8 cellular contexts compared by ENCODE assay signal in the genomic region with DNA sequence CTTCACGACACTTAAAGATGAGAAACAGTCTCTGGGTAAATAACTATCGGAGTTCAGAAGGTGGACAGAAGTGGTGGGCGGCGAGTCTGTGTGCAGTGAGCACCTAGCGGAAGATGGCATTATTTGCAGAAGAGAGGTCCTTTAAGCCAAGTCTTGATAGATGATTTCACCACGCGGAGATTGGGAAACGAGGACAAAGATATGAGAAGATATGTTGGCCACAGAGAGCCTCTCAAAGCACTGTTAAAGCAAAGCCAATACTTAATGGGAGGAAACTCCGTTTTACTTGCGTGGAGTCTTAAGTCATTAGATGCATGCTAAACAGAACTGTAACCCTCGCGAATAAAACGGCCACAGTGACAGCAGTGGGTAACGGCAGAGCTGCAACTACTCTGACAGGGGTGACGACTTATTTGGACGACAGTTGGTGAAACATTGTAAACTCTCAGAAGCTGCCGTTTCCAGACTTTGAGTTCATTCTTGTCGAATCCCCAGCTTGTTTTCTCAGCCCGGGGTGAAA. TPM values are rescaled to one million over a fixed set of nuclear protein-coding genes. Genes with fewer than 3 reads are reported as not detected.
DNase-seq lines count a peak whose midpoint lies in the region; ATAC-seq and TF ChIP-seq lines count a peak whose summit lies in the region.

No MANE protein-coding gene starts in this region.

- H3K36me3 ChIP-seq in NT2/D1 (ENCODE audit: insufficient read depth, insufficient read length, low read length) (no peaks in the 10 kb centered on the region), gastroesophageal sphincter (no peaks in the 10 kb centered on the region), prostate gland (no peaks in the 10 kb centered on the region)

- no peak for TF ChIP-seq EP300 in gastroesophageal sphincter (IDR thresholded peaks at IDR 0.05)

- 1 to 2% methylated on average over 18 to 19 of the region's 19 CpGs for WGBS in gastroesophageal sphincter (ENCODE audit: low coverage in 1 of 2), 2 donors
- under 1% methylated on average over 19 of the region's 19 CpGs for WGBS in prostate gland

- peak in 1 of 4 experiments; percentile 13 for TF ChIP-seq CTCF in gastroesophageal sphincter (IDR thresholded peaks at IDR 0.05)
- TF ChIP-seq CTCF in prostate gland (IDR thresholded peaks at IDR 0.05), result peak in 1 of 4 experiments; percentile 18

- H3K9me3 Mint-ChIP-seq in activated T-helper 1 cell treated with anti-CD3 and anti-CD28 coated beads, Interleukin-12 subunit alpha, Interleukin-12 subunit beta, Interleukin-2, Interleukin-4 antibody, amounts not matched to agents 30 ng/mL and 10 ng/mL and 1 ng/mL, durations not matched to agents 14 hours and 24 hours and 36 hours, result no peaks in the 10 kb centered on the region

- H3K4me3 ChIP-seq in NT2/D1 (ENCODE audit: insufficient read length, low read depth) (peak overlapping the region; percentile 97), gastroesophageal sphincter (peak overlapping the region; percentile 87 to 94), prostate gland (peak overlapping the region; percentile 91 to 95)

- H3K9ac ChIP-seq in NT2/D1 (ENCODE audit: insufficient read length, low read depth), result peak overlapping the region; percentile 80

- peak overlapping the region; percentile 90 to 99 (median 96) for H3K27ac ChIP-seq in gastroesophageal sphincter
- H3K27ac ChIP-seq in prostate gland, result peak overlapping the region; percentile 93 to 96

- no peaks in the 10 kb centered on the region for H3K36me3 Mint-ChIP-seq in activated T-helper 1 cell treated with anti-CD3 and anti-CD28 coated beads, Interleukin-12 subunit alpha, Interleukin-12 subunit beta, Interleukin-2, Interleukin-4 antibody, amounts not matched to agents 30 ng/mL and 10 ng/mL and 1 ng/mL, durations not matched to agents 14 hours and 24 hours and 36 hours (ENCODE audit: low read depth)

- DNase-seq in DMS79 treated with DMSO at 0.1 percent for 48 hours (lab: John Stamatoyannopoulos, UW) (peak; percentile 59), DMS79 (lab: John Stamatoyannopoulos, UW) (no peak), NT2/D1 (ENCODE audit: low read depth, low spot score) (no peak), prostate gland (ENCODE audit: low spot score) (no peak), ecto neural progenitor cell (ENCODE audit: low spot score) (no peak)
- DNase-seq in activated T-helper 1 cell treated with anti-CD3 and anti-CD28 coated beads, Interleukin-12 subunit alpha, Interleukin-12 subunit beta, Interleukin-2, Interleukin-4 antibody, amounts not matched to agents 30 ng/mL and 10 ng/mL and 1 ng/mL, durations not matched to agents 14 hours and 24 hours and 36 hours (ENCODE audit: low spot score), result peak; percentile 25

- ATAC-seq in HG03196 (IDR thresholded peaks at IDR 0.05; ENCODE audit: unreplicated experiment) (peak; percentile 18), gastroesophageal sphincter (peak; percentile 28)

- peaks cover 50% of the 10 kb centered on the region for H3K4me1 Mint-ChIP-seq in activated T-helper 1 cell treated with anti-CD3 and anti-CD28 coated beads, Interleukin-12 subunit alpha, Interleukin-12 subunit beta, Interleukin-2, Interleukin-4 antibody, amounts not matched to agents 30 ng/mL and 10 ng/mL and 1 ng/mL, durations not matched to agents 14 hours and 24 hours and 36 hours (ENCODE audit: low read depth)

- no peaks in the 10 kb centered on the region for H3K27me3 ChIP-seq in NT2/D1 (ENCODE audit: insufficient read depth, insufficient read length)
- no peaks in the 10 kb centered on the region for H3K27me3 ChIP-seq in gastroesophageal sphincter
- no peaks in the 10 kb centered on the region for H3K27me3 ChIP-seq in prostate gland (replicated peaks; ENCODE audit: insufficient read depth)

- intact Hi-C loops in activated T-helper 1 cell treated with anti-CD3 and anti-CD28 coated beads, Interleukin-12 subunit alpha, Interleukin-12 subunit beta, Interleukin-2, Interleukin-4 antibody, amounts not matched to agents 30 ng/mL and 10 ng/mL and 1 ng/mL, durations not matched to agents 14 hours and 24 hours and 36 hours (cut with micrococcal nuclease), result loop anchor here (1.0 to 10.0 kb wide), 13 partner anchors 35 to 1229 kb away; partner anchors contain the start of genes ACBD6, AXDND1, FAM20B and RALGPS2
- intact Hi-C loops in prostate gland (cut with DNase I), result loop anchor here (2.0 to 10.0 kb wide), 2 partner anchors 77 to 201 kb away; partner anchors contain the start of genes QSOX1 and TOR1AIP2

- no peaks in the 10 kb centered on the region for H3K27me3 Mint-ChIP-seq in activated T-helper 1 cell treated with anti-CD3 and anti-CD28 coated beads, Interleukin-12 subunit alpha, Interleukin-12 subunit beta, Interleukin-2, Interleukin-4 antibody, amounts not matched to agents 30 ng/mL and 10 ng/mL and 1 ng/mL, durations not matched to agents 14 hours and 24 hours and 36 hours (ENCODE audit: insufficient read depth)

- H3K9me3 ChIP-seq in NT2/D1 (ENCODE audit: insufficient read depth, low read length), result no peaks in the 10 kb centered on the region
- no peaks in the 10 kb centered on the region for H3K9me3 ChIP-seq in gastroesophageal sphincter
- no peaks in the 10 kb centered on the region for H3K9me3 ChIP-seq in prostate gland

- H3K4me3 Mint-ChIP-seq in activated T-helper 1 cell treated with anti-CD3 and anti-CD28 coated beads, Interleukin-12 subunit alpha, Interleukin-12 subunit beta, Interleukin-2, Interleukin-4 antibody, amounts not matched to agents 30 ng/mL and 10 ng/mL and 1 ng/mL, durations not matched to agents 14 hours and 24 hours and 36 hours, result peak overlapping the region; percentile 86

- TF ChIP-seq POLR2A in gastroesophageal sphincter (IDR thresholded peaks at IDR 0.05), result no peak
- no peak for TF ChIP-seq POLR2A in prostate gland (IDR thresholded peaks at IDR 0.05)

- H3K27ac Mint-ChIP-seq in activated T-helper 1 cell treated with anti-CD3 and anti-CD28 coated beads, Interleukin-12 subunit alpha, Interleukin-12 subunit beta, Interleukin-2, Interleukin-4 antibody, amounts not matched to agents 30 ng/mL and 10 ng/mL and 1 ng/mL, durations not matched to agents 14 hours and 24 hours and 36 hours, result peak overlapping the region; percentile 94

- H3K4me1 ChIP-seq in NT2/D1 (ENCODE audit: insufficient read depth, insufficient read length) (no peaks in the 10 kb centered on the region), gastroesophageal sphincter (peaks cover 0 to 47% (median 11%) of the 10 kb centered on the region in 3 donors), prostate gland (replicated peaks) (no peaks in the 10 kb centered on the region)

RNA-seq across cellular contexts. Expression of gene CEP350, which starts 0.6 kb away (rescaled TPM):
- 44.6 and 51.6 TPM in 2 replicates for total RNA-seq in activated T-helper 1 cell treated with anti-CD3 and anti-CD28 coated beads, Interleukin-12 subunit alpha, Interleukin-12 subunit beta, Interleukin-2, Interleukin-4 antibody, amounts not matched to agents 30 ng/mL and 10 ng/mL and 1 ng/mL, durations not matched to agents 14 hours and 24 hours and 36 hours
- 10 to 100 TPM; 74.4 to 89.0 (median 82.0) TPM for total RNA-seq in gastroesophageal sphincter
- 10 to 100 TPM; 43.3 to 67.4 TPM for total RNA-seq in prostate gland

Comparison
In these comparisons a context has a peak if more than half of its experiments do, and no peak if none do; other contexts are left out.
1. DNase-seq: peak in DMS79 treated with DMSO at 0.1 percent for 48 hours (single experiment) and activated T-helper 1 cell treated with anti-CD3 and anti-CD28 coated beads, Interleukin-12 subunit alpha, Interleukin-12 subunit beta, Interleukin-2, Interleukin-4 antibody, amounts not matched to agents 30 ng/mL and 10 ng/mL and 1 ng/mL, durations not matched to agents 14 hours and 24 hours and 36 hours (single experiment); none in DMS79 (single experiment), NT2/D1 (single experiment), prostate gland (single experiment) and ecto neural progenitor cell (single experiment).
2. Peak in every context shown above with its lines, with median percentiles within 50 percentile points of each other: H3K4me3 ChIP-seq.